ENCODE assay signal across 18 cellular contexts in the genomic region with DNA sequence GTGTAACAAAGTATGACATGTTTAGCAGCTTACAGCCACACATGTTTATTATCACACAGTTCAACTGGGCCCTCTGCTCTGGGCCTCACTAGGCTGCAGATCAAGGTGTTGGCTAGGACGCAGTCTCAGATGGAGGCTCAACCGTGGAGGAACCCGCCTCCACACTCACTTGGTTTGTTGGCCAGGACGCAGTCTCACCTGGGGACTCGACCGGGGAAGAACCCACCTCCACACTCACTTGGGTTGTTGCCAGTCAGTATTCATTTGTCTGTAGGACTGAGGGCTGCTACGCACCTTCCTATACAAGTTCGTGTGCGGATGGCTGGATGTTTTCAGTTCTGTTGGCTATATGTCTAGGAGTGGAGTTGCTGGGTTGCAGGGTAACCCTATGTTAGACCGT.
"Had no signal": no experiment of that assay in that cellular context is flagged by ENCODE, and none has a peak within 500 bp of the region (broad histone marks: within the 10 kb centered on the region; RNA-seq: fewer than 3 reads in every experiment).

No MANE protein-coding gene starts in this region.

- H3K27ac Mint-ChIP-seq: activated naive CD8-positive, alpha-beta T cell treated with anti-CD3 and anti-CD28 coated beads, Interleukin-2, amount 50 U/mL, for 24 hours; activated T-helper 1 cell treated with anti-CD3 and anti-CD28 coated beads, Interleukin-12 subunit alpha, Interleukin-12 subunit beta, Interleukin-2, Interleukin-4 antibody, amounts not matched to agents 30 ng/mL and 10 ng/mL and 1 ng/mL, durations not matched to agents 14 hours and 24 hours and 36 hours; stimulated activated memory B cell treated with anti-CD40 and anti-IgM and Interleukin-4, amounts not matched to agents 10 μg/mL and 1 μg/mL and 100 μg/mL, for 72 hours; T-cell had no signal

- H3K27me3 ChIP-seq: heart left ventricle, tibial nerve had no signal

- H3K9ac ChIP-seq: parathyroid adenoma had no signal

- H3K36me3 ChIP-seq: heart left ventricle, neutrophil, tibial nerve had no signal

- H3K4me3 ChIP-seq: heart left ventricle, tibial nerve had no signal

- H3K9me3 Mint-ChIP-seq: activated naive CD8-positive, alpha-beta T cell treated with anti-CD3 and anti-CD28 coated beads, Interleukin-2, amount 50 U/mL, for 24 hours; activated T-helper 1 cell treated with anti-CD3 and anti-CD28 coated beads, Interleukin-12 subunit alpha, Interleukin-12 subunit beta, Interleukin-2, Interleukin-4 antibody, amounts not matched to agents 30 ng/mL and 10 ng/mL and 1 ng/mL, durations not matched to agents 14 hours and 24 hours and 36 hours had no signal

- H3K36me3 Mint-ChIP-seq: stimulated activated memory B cell treated with anti-CD40 and anti-IgM and Interleukin-4, amounts not matched to agents 10 μg/mL and 1 μg/mL and 100 μg/mL, for 72 hours had no signal

- H3K4me3 Mint-ChIP-seq: activated naive CD8-positive, alpha-beta T cell treated with anti-CD3 and anti-CD28 coated beads, Interleukin-2, amount 50 U/mL, for 24 hours; activated T-helper 1 cell treated with anti-CD3 and anti-CD28 coated beads, Interleukin-12 subunit alpha, Interleukin-12 subunit beta, Interleukin-2, Interleukin-4 antibody, amounts not matched to agents 30 ng/mL and 10 ng/mL and 1 ng/mL, durations not matched to agents 14 hours and 24 hours and 36 hours; naive B cell; stimulated activated memory B cell treated with anti-CD40 and anti-IgM and Interleukin-4, amounts not matched to agents 10 μg/mL and 1 μg/mL and 100 μg/mL, for 72 hours; T-cell had no signal

- DNase-seq: activated CD4-positive, CD25-positive, alpha-beta regulatory T cell treated with anti-CD3 and anti-CD28 coated beads, Interleukin-2, amount 50 U/mL, for 72 hours; activated naive CD4-positive, alpha-beta T cell; activated naive CD8-positive, alpha-beta T cell treated with anti-CD3 and anti-CD28 coated beads, Interleukin-2, amount 50 U/mL, for 24 hours; aorta; left colon; naive B cell; retina; stimulated activated CD4-positive, alpha-beta T cell treated with anti-CD3 and anti-CD28 coated beads, Interleukin-2, amount 100 ng/mL, for 48 hours; T-cell; T-helper 9 cell had no signal

- ATAC-seq: activated naive CD8-positive, alpha-beta T cell treated with anti-CD3 and anti-CD28 coated beads, Interleukin-2, amount 50 U/mL, for 24 hours; heart left ventricle; stimulated activated memory B cell treated with anti-CD40 and anti-IgM and Interleukin-4, amounts not matched to agents 10 μg/mL and 1 μg/mL and 100 μg/mL, for 72 hours; T-cell had no signal

- H3K4me1 Mint-ChIP-seq: activated naive CD8-positive, alpha-beta T cell treated with anti-CD3 and anti-CD28 coated beads, Interleukin-2, amount 50 U/mL, for 24 hours; stimulated activated memory B cell treated with anti-CD40 and anti-IgM and Interleukin-4, amounts not matched to agents 10 μg/mL and 1 μg/mL and 100 μg/mL, for 72 hours; T-cell had no signal

- FAIRE-seq: frontal cortex, islet of Langerhans had no signal

- H3K9me3 ChIP-seq: neutrophil, tibial nerve had no signal

- H2AFZ ChIP-seq: parathyroid adenoma had no signal

- H3K27ac ChIP-seq: heart left ventricle, neutrophil, parathyroid adenoma, tibial nerve had no signal
